29 cellular contexts compared by ENCODE assay signal in genomic region chrX:42188730-42189129, GRCh38.
"Had no signal": no experiment of that assay in that cellular context is flagged by ENCODE, and none has a peak within 500 bp of the region (broad histone marks: within the 10 kb centered on the region; RNA-seq: fewer than 3 reads in every experiment).

No MANE protein-coding gene starts in this region.

- H3K27ac Mint-ChIP-seq: mesothelial cell of epicardium; natural killer cell; nephron progenitor cell; stimulated activated naive CD8-positive, alpha-beta T cell treated with anti-CD3 and anti-CD28 coated beads, Interleukin-15, Interleukin-2, amounts not matched to agents 100 ng/mL and 50 ng/mL, for 24 hours had no signal

- H3K4me3 Mint-ChIP-seq: mesothelial cell of epicardium; natural killer cell; nephron progenitor cell; stimulated activated naive CD8-positive, alpha-beta T cell treated with anti-CD3 and anti-CD28 coated beads, Interleukin-15, Interleukin-2, amounts not matched to agents 100 ng/mL and 50 ng/mL, for 24 hours had no signal

- H3K27me3 Mint-ChIP-seq: stimulated activated naive CD8-positive, alpha-beta T cell treated with anti-CD3 and anti-CD28 coated beads, Interleukin-15, Interleukin-2, amounts not matched to agents 100 ng/mL and 50 ng/mL, for 24 hours had no signal

- H3K36me3 ChIP-seq: left ventricle myocardium inferior, pancreas, prostate gland, suprapubic skin, thoracic aorta, tibial artery, upper lobe of right lung had no signal

- H3K9me3 ChIP-seq: left ventricle myocardium inferior, pancreas, prostate gland, suprapubic skin, thoracic aorta, upper lobe of right lung had no signal

- FAIRE-seq: pancreas, urothelium cell line had no signal

- H3K79me2 ChIP-seq: hepatocyte had no signal

- H3K4me1 ChIP-seq: left ventricle myocardium inferior, pancreas, prostate gland, suprapubic skin, tibial artery, upper lobe of right lung had no signal

- DNase-seq: islet precursor cell; left ventricle myocardium inferior; mesendoderm; naive B cell; natural killer cell; nephron progenitor cell; nucleus accumbens; pancreas; posterior cingulate gyrus; retina; right cardiac atrium; stimulated activated CD4-positive, alpha-beta T cell treated with anti-CD3 and anti-CD28 coated beads, Interleukin-12 subunit alpha, Interleukin-12 subunit beta, amount 100 ng/mL, for 4 hours; stimulated activated CD4-positive, alpha-beta T cell treated with anti-CD3 and anti-CD28 coated beads, Interleukin-15, amount 100 ng/mL, for 24 hours; stimulated activated CD4-positive, alpha-beta T cell treated with anti-CD3 and anti-CD28 coated beads, Interleukin-2, amount 100 ng/mL, for 24 hours; stimulated activated CD4-positive, alpha-beta T cell treated with anti-CD3 and anti-CD28 coated beads, Interleukin-4, amount 100 ng/mL, for 1 hour; stimulated activated naive CD4-positive, alpha-beta T cell; tibial artery; trophoblast cell; upper lobe of right lung had no signal

- H3K27ac ChIP-seq: hepatocyte, left ventricle myocardium inferior, pancreas, prostate gland, skin epidermis, suprapubic skin, thoracic aorta, tibial artery, upper lobe of right lung had no signal

- H3K27me3 ChIP-seq: hepatocyte, pancreas, suprapubic skin, tibial artery, upper lobe of right lung had no signal

- ATAC-seq: natural killer cell, right cardiac atrium, sciatic nerve, upper lobe of right lung had no signal

- H3K4me2 ChIP-seq: hepatocyte had no signal

- H2AFZ ChIP-seq: hepatocyte had no signal

- H3K4me1 Mint-ChIP-seq: mesothelial cell of epicardium, natural killer cell had no signal

- H3K36me3 Mint-ChIP-seq: mesothelial cell of epicardium, naive B cell, natural killer cell had no signal

- H3K4me3 ChIP-seq: hepatocyte, left ventricle myocardium inferior, lung, pancreas, prostate gland, skin epidermis, suprapubic skin, thoracic aorta, tibial artery, upper lobe of right lung had no signal
